In the genomic region with DNA sequence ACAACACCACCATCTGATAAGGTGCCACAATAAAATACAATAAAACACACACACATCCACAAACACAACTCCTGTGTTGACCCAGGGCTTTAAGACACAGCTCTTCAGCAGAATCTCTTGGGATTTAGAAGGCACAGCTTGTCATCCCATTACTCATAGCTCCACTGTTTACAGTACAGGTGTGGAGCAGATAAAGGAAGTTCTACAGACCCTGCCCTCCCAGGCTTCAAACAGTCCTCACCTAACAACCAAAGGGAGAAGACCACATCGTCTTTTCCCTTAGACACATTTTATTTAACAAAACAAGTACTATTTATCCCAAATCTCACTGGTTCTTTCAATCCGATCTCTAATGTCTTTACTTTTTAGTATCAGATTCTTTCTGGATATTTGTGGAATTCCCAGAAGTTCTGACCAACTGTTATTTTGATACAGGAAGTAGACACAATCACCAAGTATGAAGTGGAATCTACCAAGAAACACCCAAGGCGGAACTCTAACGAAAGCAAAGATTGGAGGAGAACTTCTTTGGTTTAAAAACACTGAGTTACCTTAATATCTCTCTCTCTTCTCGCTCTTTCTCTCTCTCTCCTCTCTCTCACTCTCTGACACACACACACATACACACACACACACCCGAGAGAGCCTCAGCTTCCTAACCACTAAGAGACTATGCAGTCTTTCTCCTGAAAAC, we compare ENCODE assay signal across 8 cellular contexts. TPM values are rescaled to one million over a fixed set of nuclear protein-coding genes. Genes with fewer than 3 reads are reported as not detected.
DNase-seq lines count a peak whose midpoint lies in the region; ATAC-seq and TF ChIP-seq lines count a peak whose summit lies in the region.

No MANE protein-coding gene starts in this region.

- no peaks in the 10 kb centered on the region for H3K27me3 ChIP-seq in ovary

- DNase-seq in activated CD4-positive, CD25-positive, alpha-beta regulatory T cell (lab: John Stamatoyannopoulos, UW) = no peak
- DNase-seq in NCI-H345 treated with DMSO at 0.1 percent for 48 hours (lab: John Stamatoyannopoulos, UW; ENCODE audit: unreplicated experiment) (peak; percentile 15), ovary (no peak), hippocampal formation (lab: John Stamatoyannopoulos, UW) (no peak)

- H3K4me3 Mint-ChIP-seq in dendritic cell treated with granulocyte-macrophage colony-stimulating factor and Interleukin-4, amounts not matched to agents 40 ng/mL and 50 ng/mL, for 4 days = peak overlapping the region; percentile 88

- no peak for TF ChIP-seq EP300 in ovary (IDR thresholded peaks at IDR 0.05)

- H3K9me3 ChIP-seq in ovary = no peaks in the 10 kb centered on the region

- TF ChIP-seq CTCF in ovary (IDR thresholded peaks at IDR 0.05) = no peak

- H3K4me1 Mint-ChIP-seq in dendritic cell treated with granulocyte-macrophage colony-stimulating factor and Interleukin-4, amounts not matched to agents 40 ng/mL and 50 ng/mL, for 4 days (ENCODE audit: low read depth) = peaks cover 83% of the 10 kb centered on the region

- H3K27ac ChIP-seq in ovary = no peak overlapping the region

- 19 to 47% (median 38%) methylated on average over 6 of the region's 6 CpGs for WGBS in ovary, 3 donors

- no peak for TF ChIP-seq POLR2A in ovary (IDR thresholded peaks at IDR 0.05)

- H3K9me3 Mint-ChIP-seq in dendritic cell treated with granulocyte-macrophage colony-stimulating factor and Interleukin-4, amounts not matched to agents 40 ng/mL and 50 ng/mL, for 4 days = no peaks in the 10 kb centered on the region

- no peaks in the 10 kb centered on the region for H3K36me3 ChIP-seq in ovary

- peaks cover 66% of the 10 kb centered on the region for H3K36me3 Mint-ChIP-seq in dendritic cell treated with granulocyte-macrophage colony-stimulating factor and Interleukin-4, amounts not matched to agents 40 ng/mL and 50 ng/mL, for 4 days (ENCODE audit: low read depth)

- peak overlapping the region; percentile 3 for H3K4me3 ChIP-seq in ovary

- no peaks in the 10 kb centered on the region for H3K27me3 Mint-ChIP-seq in dendritic cell treated with granulocyte-macrophage colony-stimulating factor and Interleukin-4, amounts not matched to agents 40 ng/mL and 50 ng/mL, for 4 days

- peak overlapping the region; percentile 89 for H3K27ac Mint-ChIP-seq in dendritic cell treated with granulocyte-macrophage colony-stimulating factor and Interleukin-4, amounts not matched to agents 40 ng/mL and 50 ng/mL, for 4 days

- peaks cover 20% of the 10 kb centered on the region for H3K4me1 ChIP-seq in ovary (ENCODE audit: insufficient read depth)

- peak; percentile 27 to 30 for ATAC-seq in activated CD4-positive, CD25-positive, alpha-beta regulatory T cell treated with anti-CD3 and anti-CD28 coated beads, Interleukin-2, amount 50 U/mL, for 24 hours
- ATAC-seq in HG03520 (IDR thresholded peaks at IDR 0.05; ENCODE audit: unreplicated experiment) = no peak
- no peak for ATAC-seq in GM18858 (IDR thresholded peaks at IDR 0.05; ENCODE audit: unreplicated experiment)

- intact Hi-C loops in dendritic cell treated with granulocyte-macrophage colony-stimulating factor and Interleukin-4, amounts not matched to agents 40 ng/mL and 50 ng/mL, for 4 days (cut with micrococcal nuclease) = loop anchor here (5.0 kb wide), 1 partner anchor 36 kb away; no protein-coding TSS in a partner anchor
- intact Hi-C loops in ovary (cut with DNase I) = no loop called here

RNA-seq across cellular contexts. Expression of a gene that starts 46.1 kb away (rescaled TPM):
- 10 to 100 TPM; 17.4 to 27.0 (median 24.4) TPM for total RNA-seq in ovary
- 10 to 100 TPM; 15.1 to 35.3 TPM for polyA plus RNA-seq in ovary

Comparison
In these comparisons a context has a peak if more than half of its experiments do, and no peak if none do; other contexts are left out.
1. ATAC-seq: peak in activated CD4-positive, CD25-positive, alpha-beta regulatory T cell treated with anti-CD3 and anti-CD28 coated beads, Interleukin-2, amount 50 U/mL, for 24 hours (2 of 2); none in HG03520 (single experiment) and GM18858 (single experiment).